In the genomic region with DNA sequence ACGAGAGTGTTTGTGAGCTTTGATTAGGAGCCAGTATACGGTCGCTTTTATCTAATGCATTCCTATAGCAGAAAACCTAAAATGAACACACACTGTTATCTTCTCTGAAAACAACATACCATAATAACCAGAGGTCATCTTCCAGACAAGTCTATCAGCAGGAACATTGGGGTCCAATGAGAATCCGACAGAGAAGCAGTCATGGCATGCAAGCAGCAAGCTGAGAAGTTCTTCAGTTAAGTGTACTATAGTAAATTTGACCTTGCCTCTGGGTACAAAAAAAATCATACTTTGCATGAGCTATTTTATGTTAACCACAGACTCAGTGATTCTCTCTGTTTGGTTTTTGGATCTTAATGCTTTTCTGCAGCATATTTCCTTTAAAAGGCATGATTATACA, we compare ENCODE assay signal across 18 cellular contexts.
"Had no signal": no experiment of that assay in that cellular context is flagged by ENCODE, and none has a peak within 500 bp of the region (broad histone marks: within the 10 kb centered on the region; RNA-seq: fewer than 3 reads in every experiment).

No MANE protein-coding gene starts in this region.

- H3K27ac Mint-ChIP-seq: activated CD4-positive, alpha-beta memory T cell treated with anti-CD3 and anti-CD28 coated beads, Interleukin-2, amount 10 ng/mL, durations not matched to agents 7 days and 5 days; brain; immature natural killer cell; natural killer cell had no signal

- H3K9me3 ChIP-seq: mucosa of descending colon, psoas muscle, right lobe of liver, upper lobe of left lung had no signal

- H3K27me3 ChIP-seq: right lobe of liver, upper lobe of left lung had no signal

- H3K36me3 ChIP-seq: right lobe of liver, upper lobe of left lung had no signal

- ATAC-seq: left cardiac atrium, mucosa of descending colon, psoas muscle, right lobe of liver had no signal

- H3K4me3 Mint-ChIP-seq: activated CD4-positive, alpha-beta memory T cell treated with anti-CD3 and anti-CD28 coated beads, Interleukin-2, amount 10 ng/mL, durations not matched to agents 7 days and 5 days; brain; natural killer cell had no signal

- H3K4me3 ChIP-seq: coronary artery, mucosa of descending colon, psoas muscle, right lobe of liver, upper lobe of left lung had no signal

- H3K36me3 Mint-ChIP-seq: brain, immature natural killer cell had no signal

- H3K27me3 Mint-ChIP-seq: activated CD4-positive, alpha-beta memory T cell treated with anti-CD3 and anti-CD28 coated beads, Interleukin-2, amount 10 ng/mL, durations not matched to agents 7 days and 5 days; brain had no signal

- H3K27ac ChIP-seq: coronary artery, psoas muscle, right lobe of liver, upper lobe of left lung had no signal

- H3K4me1 ChIP-seq: psoas muscle, right lobe of liver, upper lobe of left lung had no signal

- DNase-seq: activated CD4-positive, alpha-beta memory T cell treated with anti-CD3 and anti-CD28 coated beads, Interleukin-2, amount 10 ng/mL, durations not matched to agents 7 days and 5 days; activated CD4-positive, CD25-positive, alpha-beta regulatory T cell treated with anti-CD3 and anti-CD28 coated beads, Interleukin-2, amount 50 U/mL, for 72 hours; effector memory CD4-positive, alpha-beta T cell; glutamatergic neuron; immature natural killer cell; left cardiac atrium; mammary epithelial cell; mucosa of descending colon; natural killer cell; occipital lobe; psoas muscle; right lobe of liver; SIG-M5; stimulated activated CD4-positive, alpha-beta T cell treated with anti-CD3 and anti-CD28 coated beads, Interleukin-2, amount 100 ng/mL, for 24 hours; stimulated activated naive CD4-positive, alpha-beta T cell treated with Interleukin-2 at 50 U/mL for 16 hours; upper lobe of left lung had no signal

- H3K4me1 Mint-ChIP-seq: activated CD4-positive, alpha-beta memory T cell treated with anti-CD3 and anti-CD28 coated beads, Interleukin-2, amount 10 ng/mL, durations not matched to agents 7 days and 5 days; brain; natural killer cell had no signal

- H3K9me3 Mint-ChIP-seq: activated CD4-positive, alpha-beta memory T cell treated with anti-CD3 and anti-CD28 coated beads, Interleukin-2, amount 10 ng/mL, durations not matched to agents 7 days and 5 days; brain had no signal
